In the genomic region with DNA sequence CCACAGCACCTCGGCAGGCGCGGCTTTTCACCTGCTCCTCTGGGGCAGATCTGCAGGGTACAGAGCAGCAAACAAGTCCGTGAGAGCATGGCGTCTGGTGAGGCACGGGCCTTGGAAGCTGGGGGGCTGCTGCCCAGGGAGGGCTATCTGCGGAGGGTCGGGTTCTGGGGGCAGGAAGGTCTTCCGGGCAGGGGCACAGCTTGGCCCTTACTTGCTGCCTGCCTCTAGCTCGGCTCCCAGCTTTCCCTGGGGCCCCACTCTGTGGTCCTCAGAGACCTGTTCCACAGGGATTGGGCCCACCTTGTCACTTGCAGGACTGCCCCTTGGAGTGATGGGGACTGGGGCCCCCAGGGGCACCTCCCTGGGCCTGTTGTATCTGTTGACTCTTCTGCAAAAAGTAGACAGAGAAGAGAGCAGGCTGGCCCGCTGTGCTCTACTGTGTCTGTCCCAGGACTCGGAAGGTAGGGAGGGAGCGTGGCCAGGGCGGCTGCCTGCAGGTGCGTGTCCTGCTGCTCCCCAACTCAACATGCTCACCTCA, we compare ENCODE assay signal across 9 cellular contexts.
DNase-seq lines count a peak whose midpoint lies in the region; ATAC-seq and TF ChIP-seq lines count a peak whose summit lies in the region.
"Had no signal": no experiment of that assay in that cellular context is flagged by ENCODE, and none has a peak within 500 bp of the region (broad histone marks: within the 10 kb centered on the region; RNA-seq: fewer than 3 reads in every experiment).

No MANE protein-coding gene starts in this region.

- no peak for TF ChIP-seq CTCF in hepatocyte (IDR thresholded peaks at IDR 0.05; ENCODE audit: poor library complexity)
- no peak for TF ChIP-seq CTCF in BE2C (IDR thresholded peaks at IDR 0.05; ENCODE audit: low read depth, low read length)

- peak overlapping the region in 2 of 5 donors; percentile 53 to 64 for H3K9ac ChIP-seq in subcutaneous abdominal adipose tissue (ENCODE audit: low read length in 5 of 5)

- no peaks in the 10 kb centered on the region for H3K27me3 ChIP-seq in hepatocyte
- H3K27me3 ChIP-seq in subcutaneous abdominal adipose tissue (ENCODE audit: control insufficient read depth in 5 of 5, insufficient read depth in 4 of 5, low read length in 5 of 5), result no peaks in the 10 kb centered on the region
- no peaks in the 10 kb centered on the region for H3K27me3 ChIP-seq in BE2C

- POLR2A ChIA-PET in activated CD8-positive, alpha-beta T cell treated with anti-CD3 and anti-CD28 coated beads, Interleukin-2, amount 10 ng/mL, durations not matched to agents 7 days and 5 days (lab: Charles Lee), result no interaction called here

- no peaks in the 10 kb centered on the region for H3K9me3 ChIP-seq in hepatocyte (ENCODE audit: low read depth)
- no peaks in the 10 kb centered on the region for H3K9me3 ChIP-seq in subcutaneous abdominal adipose tissue (ENCODE audit: control insufficient read depth in 5 of 5, low read length in 5 of 5)
- H3K9me3 ChIP-seq in BE2C, result no peaks in the 10 kb centered on the region

- no peak overlapping the region for H2AFZ ChIP-seq in hepatocyte

- DNase-seq in activated CD8-positive, alpha-beta T cell treated with anti-CD3 and anti-CD28 coated beads, Interleukin-2, amount 10 ng/mL, durations not matched to agents 7 days and 5 days, result no peak
- DNase-seq in hepatocyte (ENCODE audit: low spot score) (no peak), BE2C (no peak), NCI-H146 treated with DMSO at 0.1 percent for 48 hours (lab: John Stamatoyannopoulos, UW; ENCODE audit: unreplicated experiment) (no peak)
- no peak for DNase-seq in stimulated activated CD4-positive, alpha-beta T cell treated with anti-CD3 and anti-CD28 coated beads, Interleukin-4, amount 100 ng/mL, for 4 hours
- DNase-seq: activated naive CD4-positive, alpha-beta T cell treated with Interleukin-2 at 50 U/mL for 16 hours had no signal

- H3K4me1 ChIP-seq in hepatocyte (ENCODE audit: insufficient read depth), result peaks cover 21% of the 10 kb centered on the region
- H3K4me1 ChIP-seq in subcutaneous abdominal adipose tissue (ENCODE audit: control insufficient read depth in 5 of 5, insufficient read depth in 5 of 5, low read length in 5 of 5), result peaks cover 9 to 87% (median 67%) of the 10 kb centered on the region in 5 donors
- H3K4me1 ChIP-seq in BE2C, result peaks cover 66% of the 10 kb centered on the region

- 95% methylated on average over 15 of the region's 15 CpGs for WGBS in hepatocyte (ENCODE audit: low lambda C conversion rate, missing lambda C conversion rate)

- CTCF ChIA-PET in activated CD8-positive, alpha-beta T cell treated with anti-CD3 and anti-CD28 coated beads, Interleukin-2, amount 10 ng/mL, durations not matched to agents 7 days and 5 days (lab: Charles Lee), result no interaction called here

- peaks cover 26% of the 10 kb centered on the region for H3K36me3 Mint-ChIP-seq in activated CD8-positive, alpha-beta T cell treated with anti-CD3 and anti-CD28 coated beads, Interleukin-2, amount 10 ng/mL, durations not matched to agents 7 days and 5 days (ENCODE audit: low read depth)

- no peaks in the 10 kb centered on the region for H3K36me3 ChIP-seq in hepatocyte (replicated peaks; ENCODE audit: insufficient read depth, low read depth)
- peaks cover 0 to 28% (median 15%) of the 10 kb centered on the region in 5 donors for H3K36me3 ChIP-seq in subcutaneous abdominal adipose tissue (ENCODE audit: control insufficient read depth in 5 of 5, insufficient read depth in 5 of 5, low read length in 5 of 5)
- no peaks in the 10 kb centered on the region; the same call in 1 of the 2 replicates for H3K36me3 ChIP-seq in BE2C

- H3K4me3 Mint-ChIP-seq in activated CD8-positive, alpha-beta T cell treated with anti-CD3 and anti-CD28 coated beads, Interleukin-2, amount 10 ng/mL, durations not matched to agents 7 days and 5 days, result no peak overlapping the region

- no peaks in the 10 kb centered on the region for H3K9me2 ChIP-seq in hepatocyte (replicated peaks; ENCODE audit: insufficient read depth)

- no peaks in the 10 kb centered on the region for H3K79me2 ChIP-seq in hepatocyte

- no peak overlapping the region for H3K4me3 ChIP-seq in hepatocyte
- no peak overlapping the region for H3K4me3 ChIP-seq in subcutaneous abdominal adipose tissue (ENCODE audit: low read depth in 1 of 5, low read length in 5 of 5)
- H3K4me3 ChIP-seq in BE2C (ENCODE audit: low read depth, low read length), result no peak overlapping the region

- peaks cover 37% of the 10 kb centered on the region for H3K4me1 Mint-ChIP-seq in activated CD8-positive, alpha-beta T cell treated with anti-CD3 and anti-CD28 coated beads, Interleukin-2, amount 10 ng/mL, durations not matched to agents 7 days and 5 days (ENCODE audit: low read depth)

- H3K27ac ChIP-seq in hepatocyte, result peak overlapping the region; percentile 43
- peak overlapping the region; percentile 92 for H3K27ac ChIP-seq in subcutaneous abdominal adipose tissue (ENCODE audit: low read depth, low read length)

- H3K4me2 ChIP-seq in hepatocyte, result no peak overlapping the region

- ATAC-seq in GM21825 (IDR thresholded peaks at IDR 0.05; ENCODE audit: unreplicated experiment), result peak; percentile 8
- no peak for ATAC-seq in activated CD8-positive, alpha-beta T cell treated with anti-CD3 and anti-CD28 coated beads, Interleukin-2, amount 10 ng/mL, durations not matched to agents 7 days and 5 days
- no peak for ATAC-seq in HG03135 (IDR thresholded peaks at IDR 0.05; ENCODE audit: unreplicated experiment)

- no peaks in the 10 kb centered on the region for H3K9me3 Mint-ChIP-seq in activated CD8-positive, alpha-beta T cell treated with anti-CD3 and anti-CD28 coated beads, Interleukin-2, amount 10 ng/mL, durations not matched to agents 7 days and 5 days (ENCODE audit: insufficient read depth)

- H4K20me1 ChIP-seq in hepatocyte (ENCODE audit: insufficient read depth, poor library complexity, severe bottlenecking), result no peaks in the 10 kb centered on the region

- no peaks in the 10 kb centered on the region for H3K27me3 Mint-ChIP-seq in activated CD8-positive, alpha-beta T cell treated with anti-CD3 and anti-CD28 coated beads, Interleukin-2, amount 10 ng/mL, durations not matched to agents 7 days and 5 days (ENCODE audit: low read depth)

- H3K27ac Mint-ChIP-seq in activated CD8-positive, alpha-beta T cell treated with anti-CD3 and anti-CD28 coated beads, Interleukin-2, amount 10 ng/mL, durations not matched to agents 7 days and 5 days, result peak overlapping the region; percentile 65
